In the genomic region with DNA sequence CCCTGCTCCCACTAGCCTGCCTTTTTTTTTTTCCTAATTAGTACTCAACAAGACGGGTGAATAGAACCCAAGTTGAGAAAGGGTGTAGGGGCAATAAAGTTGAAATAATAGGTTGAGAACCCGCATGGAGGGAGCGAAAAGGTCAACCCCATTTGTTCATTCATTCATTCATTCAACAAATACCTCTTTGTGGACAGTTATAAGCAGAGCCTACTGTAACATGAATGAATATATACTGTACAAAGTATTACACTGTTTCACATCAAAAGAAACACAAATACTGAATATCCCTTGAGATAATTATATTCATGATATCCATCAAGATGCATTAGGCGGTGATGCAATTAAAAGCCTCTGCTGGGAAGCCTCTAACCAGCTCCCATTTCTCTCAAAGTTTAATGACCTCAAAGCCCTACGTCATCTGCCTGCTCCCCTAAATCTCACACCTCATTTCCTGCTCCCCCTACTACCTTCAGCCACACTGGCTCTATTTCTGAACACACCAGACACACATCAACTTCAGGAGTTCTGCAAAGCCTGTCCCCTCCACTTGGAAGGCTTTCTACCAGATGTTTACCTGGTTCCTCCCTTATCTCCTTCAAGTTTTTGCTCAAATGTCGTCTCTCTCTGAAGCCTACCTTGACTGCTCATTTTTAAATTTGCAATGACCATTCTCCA, we compare ENCODE assay signal across 8 cellular contexts. TPM values are rescaled to one million over a fixed set of nuclear protein-coding genes. Genes with fewer than 3 reads are reported as not detected.
DNase-seq lines count a peak whose midpoint lies in the region; ATAC-seq, FAIRE-seq and TF ChIP-seq lines count a peak whose summit lies in the region.
"Had no signal": no experiment of that assay in that cellular context is flagged by ENCODE, and none has a peak within 500 bp of the region (broad histone marks: within the 10 kb centered on the region; RNA-seq: fewer than 3 reads in every experiment).

No MANE protein-coding gene starts in this region.

- H3K27me3 Mint-ChIP-seq in GM23338 (ENCODE audit: insufficient read depth, low read depth, poor library complexity) (no peaks in the 10 kb centered on the region), osteocyte (ENCODE audit: unreplicated experiment) (peaks cover 13% of the 10 kb centered on the region)

- POLR2A ChIA-PET in endothelial cell of umbilical vein (lab: Charles Lee): no interaction called here

- no peaks in the 10 kb centered on the region for H3K9me3 ChIP-seq in SU-DHL-6 (ENCODE audit: insufficient read depth, low read length)
- H3K9me3 ChIP-seq in endothelial cell of umbilical vein (replicated peaks; ENCODE audit: control insufficient read depth, insufficient read depth, low read length): no peaks in the 10 kb centered on the region
- H3K9me3 ChIP-seq in body of pancreas: no peaks in the 10 kb centered on the region

- H3K27ac Mint-ChIP-seq in GM23338: no peak overlapping the region
- peak overlapping the region; percentile 99 for H3K27ac Mint-ChIP-seq in osteocyte (ENCODE audit: unreplicated experiment)

- H3K9me2 ChIP-seq in GM23338 (ENCODE audit: insufficient read depth): no peaks in the 10 kb centered on the region
- H3K9me2 ChIP-seq in SU-DHL-6 (replicated peaks; ENCODE audit: insufficient read depth, low read length): no peaks in the 10 kb centered on the region

- H3K79me2 ChIP-seq in GM23338 (replicated peaks; ENCODE audit: insufficient read depth) (peaks cover 24% of the 10 kb centered on the region), SU-DHL-6 (ENCODE audit: insufficient read depth, low read length) (peaks cover 12% of the 10 kb centered on the region; the same call in 1 of the 2 replicates), endothelial cell of umbilical vein (ENCODE audit: control insufficient read depth, insufficient read depth, low read length) (peaks cover 30% of the 10 kb centered on the region)

- H3K4me2 ChIP-seq in GM23338 (peak overlapping the region; percentile 80; the same call in 1 of the 2 replicates), SU-DHL-6 (ENCODE audit: low read depth, low read length, poor library complexity, severe bottlenecking) (peak overlapping the region; percentile 86), endothelial cell of umbilical vein (ENCODE audit: insufficient read depth, low read length) (peak overlapping the region; percentile 99)

- H3K4me1 ChIP-seq in GM23338 (ENCODE audit: insufficient read depth) (peaks cover 4% of the 10 kb centered on the region; the same call in 1 of the 2 replicates), endothelial cell of umbilical vein (ENCODE audit: control insufficient read depth, extremely low read depth, insufficient read depth, low read length) (peaks cover 19% of the 10 kb centered on the region), body of pancreas (peaks cover 28% of the 10 kb centered on the region)

- 61 to 64% methylated on average over 6 of the region's 6 CpGs for WGBS in body of pancreas, 2 donors

- H3K4me1 Mint-ChIP-seq in GM23338 (peaks cover 19% of the 10 kb centered on the region), osteocyte (ENCODE audit: unreplicated experiment) (peaks cover 25% of the 10 kb centered on the region)

- H3F3A ChIP-seq in GM23338 (replicated peaks; ENCODE audit: low read depth): no peaks in the 10 kb centered on the region
- H3F3A ChIP-seq in SU-DHL-6 (ENCODE audit: insufficient read depth): no peaks in the 10 kb centered on the region

- no peak for FAIRE-seq in endothelial cell of umbilical vein (lab: Jason Lieb, UNC)

- H3K9ac ChIP-seq in SU-DHL-6 (ENCODE audit: low read length) (no peak overlapping the region), endothelial cell of umbilical vein (replicated peaks; ENCODE audit: extremely low read depth, insufficient read depth, low read length) (no peak overlapping the region)

- H3K36me3 ChIP-seq in GM23338 (ENCODE audit: insufficient read depth): no peaks in the 10 kb centered on the region
- no peaks in the 10 kb centered on the region for H3K36me3 ChIP-seq in SU-DHL-6 (ENCODE audit: low read length)
- H3K36me3 ChIP-seq in endothelial cell of umbilical vein (ENCODE audit: control insufficient read depth in 2 of 2, extremely low read depth in 1 of 2, insufficient read depth in 2 of 2, low read length in 2 of 2): no peaks in the 10 kb centered on the region
- no peaks in the 10 kb centered on the region for H3K36me3 ChIP-seq in body of pancreas (replicated peaks in 1 of 2; ENCODE audit: insufficient read depth in 1 of 2, low read depth in 2 of 2)

- no peak for TF ChIP-seq CTCF in GM23338 (conservative IDR thresholded peaks at IDR 0.05; ENCODE audit: low read depth in 2 of 2)
- no peak for TF ChIP-seq CTCF in SU-DHL-6 (IDR thresholded peaks at IDR 0.05; ENCODE audit: insufficient read depth, low read length, poor library complexity, severe bottlenecking)
- no peak for TF ChIP-seq CTCF in endothelial cell of umbilical vein (IDR thresholded peaks at IDR 0.05; ENCODE audit: extremely low read depth in 1 of 2, insufficient read depth in 1 of 2, low read depth in 1 of 2, low read length in 2 of 2)
- no peak for TF ChIP-seq CTCF in osteocyte (IDR thresholded peaks at IDR 0.05)
- no peak for TF ChIP-seq CTCF in body of pancreas (IDR thresholded peaks at IDR 0.05)

- no peaks in the 10 kb centered on the region for H3K9me1 ChIP-seq in endothelial cell of umbilical vein (replicated peaks; ENCODE audit: control insufficient read depth, extremely low read depth, insufficient read depth, low read length)

- H3K9me3 Mint-ChIP-seq in GM23338: no peaks in the 10 kb centered on the region
- no peaks in the 10 kb centered on the region for H3K9me3 Mint-ChIP-seq in osteocyte (ENCODE audit: unreplicated experiment)

- DNase-seq in GM23338 (ENCODE audit: low spot score) (no peak), endothelial cell of umbilical vein (ENCODE audit: low read depth, low spot score) (no peak), osteocyte (ENCODE audit: extremely low spot score, unreplicated experiment) (no peak), Kasumi-1 (lab: John Stamatoyannopoulos, UW) (no peak), body of pancreas (no peak), amniotic stem cell (lab: John Stamatoyannopoulos, UW) (no peak)
- DNase-seq: activated effector memory CD4-positive, alpha-beta T cell treated with Interleukin-2 at 50 U/mL for 16 hours had no signal

- no peaks in the 10 kb centered on the region for H3K36me3 Mint-ChIP-seq in GM23338 (ENCODE audit: low read depth)
- no peaks in the 10 kb centered on the region for H3K36me3 Mint-ChIP-seq in osteocyte (ENCODE audit: unreplicated experiment)

- dilution Hi-C loops in endothelial cell of umbilical vein (cut with MboI; ENCODE audit: extremely low pct_ligation_motif_present, low sequenced_read_pairs): no loop called here

- H4K20me1 ChIP-seq in GM23338 (replicated peaks; ENCODE audit: insufficient read depth): no peaks in the 10 kb centered on the region
- H4K20me1 ChIP-seq in SU-DHL-6 (ENCODE audit: low read depth, low read length): no peaks in the 10 kb centered on the region
- peaks cover 2% of the 10 kb centered on the region for H4K20me1 ChIP-seq in endothelial cell of umbilical vein (replicated peaks; ENCODE audit: control insufficient read depth, extremely low read depth, insufficient read depth, low read length)

- BruUV-seq in endothelial cell of umbilical vein (replicated peaks; lab: Mats Ljungman, UMichigan): no TSS peak

- no peaks in the 10 kb centered on the region for H3K27me3 ChIP-seq in GM23338 (ENCODE audit: insufficient read depth)
- no peaks in the 10 kb centered on the region for H3K27me3 ChIP-seq in SU-DHL-6 (ENCODE audit: low read length)
- H3K27me3 ChIP-seq in endothelial cell of umbilical vein (ENCODE audit: control insufficient read depth in 2 of 2, insufficient read depth in 2 of 2, low read length in 2 of 2): no peaks in the 10 kb centered on the region
- no peaks in the 10 kb centered on the region for H3K27me3 ChIP-seq in body of pancreas

- no peak overlapping the region for H3K27ac ChIP-seq in GM23338 (ENCODE audit: low read depth)
- H3K27ac ChIP-seq in SU-DHL-6 (ENCODE audit: low read depth, low read length): no peak overlapping the region
- H3K27ac ChIP-seq in endothelial cell of umbilical vein (ENCODE audit: insufficient read depth, low read depth, low read length): no peak overlapping the region
- no peak overlapping the region for H3K27ac ChIP-seq in body of pancreas

- CTCF ChIA-PET in endothelial cell of umbilical vein (lab: Charles Lee): interaction anchor here (0.7 to 3.8 kb wide), 4 partner anchors 10 to 25 kb away, joined by 5 to 87 read pairs (median 8); no protein-coding TSS in a partner anchor

- no peak for ATAC-seq in GM23338
- ATAC-seq in body of pancreas: no peak

- H2AFZ ChIP-seq in GM23338 (peak overlapping the region; percentile 99), SU-DHL-6 (ENCODE audit: low read depth, low read length, severe bottlenecking) (peak overlapping the region; percentile 94), endothelial cell of umbilical vein (ENCODE audit: low read depth, low read length) (peak overlapping the region; percentile 100)

- TF ChIP-seq POLR2A in endothelial cell of umbilical vein (IDR thresholded peaks at IDR 0.05; ENCODE audit: low read depth, low read length): no peak
- no peak for TF ChIP-seq POLR2A in body of pancreas (IDR thresholded peaks at IDR 0.05)

- peak overlapping the region; percentile 99; the same call in 2 of the 3 replicates for H3K4me3 Mint-ChIP-seq in GM23338
- no peak overlapping the region for H3K4me3 Mint-ChIP-seq in osteocyte (ENCODE audit: unreplicated experiment)

- intact Hi-C loops in endothelial cell of umbilical vein (cut with micrococcal nuclease) (no loop called here), body of pancreas (cut with DNase I) (no loop called here)

- H3K4me3 ChIP-seq in GM23338: peak overlapping the region; percentile 87; the same call in 1 of the 2 replicates
- no peak overlapping the region for H3K4me3 ChIP-seq in SU-DHL-6 (ENCODE audit: insufficient read depth, low read length, poor library complexity, severe bottlenecking)
- H3K4me3 ChIP-seq in endothelial cell of umbilical vein (replicated peaks in 1 of 3; ENCODE audit: insufficient read depth in 1 of 3, low read depth in 1 of 3, low read length in 3 of 3): no peak overlapping the region
- no peak overlapping the region for H3K4me3 ChIP-seq in body of pancreas

RNA-seq across cellular contexts. Expression of a gene that starts 1.4 kb away (rescaled TPM):
- total RNA-seq in GM23338 (2014; rRNA removed; shearing (Covaris generic)): 30.7 and 38.9 TPM in 2 replicates
- polyA plus RNA-seq in GM23338 (2016; fragmentation: Nextera tagmentation; extraction: Ambion mirVana) (24.6 and 24.8 TPM in 2 replicates), endothelial cell of umbilical vein (29.0 and 29.4 TPM in 2 replicates)
- total RNA-seq in endothelial cell of umbilical vein (41.2 and 43.0 TPM in 2 replicates), osteocyte (43.6 and 48.8 TPM in 2 replicates), body of pancreas (10 to 100 TPM; 34.0 to 35.9 TPM)
- 30.2 and 31.9 TPM in 2 replicates for polyA plus RNA-seq in endothelial cell of umbilical vein (2011; cell fraction: cytosol; rRNA removed)
- 42.4 and 43.2 TPM in 2 replicates for polyA plus RNA-seq in endothelial cell of umbilical vein (2011; cell fraction: nucleus; rRNA removed)
- polyA plus RNA-seq in endothelial cell of umbilical vein (2012): 30.7 and 33.7 TPM in 2 replicates
- polyA minus RNA-seq in endothelial cell of umbilical vein: 85.7 and 112 TPM in 2 replicates
- polyA minus RNA-seq in endothelial cell of umbilical vein (2011; cell fraction: cytosol; rRNA and poly(A)+ RNA removed): 22.2 TPM
- polyA minus RNA-seq in endothelial cell of umbilical vein (2011; cell fraction: nucleus; rRNA and poly(A)+ RNA removed): 88.9 and 139 TPM in 2 replicates

RNA-seq across cellular contexts. Expression of a gene that starts 29.2 kb away (rescaled TPM):
- total RNA-seq in GM23338 (2014; rRNA removed; shearing (Covaris generic)): 102 and 106 TPM in 2 replicates
- polyA plus RNA-seq in GM23338 (2016; fragmentation: Nextera tagmentation; extraction: Ambion mirVana) (88.1 and 99.9 TPM in 2 replicates), endothelial cell of umbilical vein (28.4 and 41.2 TPM in 2 replicates)
- total RNA-seq in endothelial cell of umbilical vein (117 and 124 TPM in 2 replicates), osteocyte (85.6 and 90.7 TPM in 2 replicates), body of pancreas (10 to 100 TPM; 35.3 to 61.3 TPM)
- polyA plus RNA-seq in endothelial cell of umbilical vein (2011; cell fraction: cytosol; rRNA removed): 76.7 and 79.3 TPM in 2 replicates
- polyA plus RNA-seq in endothelial cell of umbilical vein (2011; cell fraction: nucleus; rRNA removed): 66.9 and 89.7 TPM in 2 replicates
- 127 and 179 TPM in 2 replicates for polyA plus RNA-seq in endothelial cell of umbilical vein (2012)
- polyA minus RNA-seq in endothelial cell of umbilical vein: 34.2 and 38.7 TPM in 2 replicates
- polyA minus RNA-seq in endothelial cell of umbilical vein (2011; cell fraction: cytosol; rRNA and poly(A)+ RNA removed): 42.5 TPM
- 35.5 and 40.1 TPM in 2 replicates for polyA minus RNA-seq in endothelial cell of umbilical vein (2011; cell fraction: nucleus; rRNA and poly(A)+ RNA removed)
